ENCODE assay signal across 8 cellular contexts in genomic region chr12:56151672-56152131, GRCh38. TPM values are rescaled to one million over a fixed set of nuclear protein-coding genes. Genes with fewer than 3 reads are reported as not detected.
DNase-seq lines count a peak whose midpoint lies in the region; ATAC-seq and TF ChIP-seq lines count a peak whose summit lies in the region.

No MANE protein-coding gene starts in this region.

- H3K27ac ChIP-seq in endodermal cell (ENCODE audit: low read depth, low read length) (peak overlapping the region; percentile 70), temporal lobe (ENCODE audit: low read depth, low read length) (peak overlapping the region; percentile 82)

- no peaks in the 10 kb centered on the region for H3K27me3 ChIP-seq in endodermal cell (ENCODE audit: control insufficient read depth, insufficient read depth, low read length, poor library complexity, severe bottlenecking)

- H3K27me3 Mint-ChIP-seq in activated CD8-positive, alpha-beta T cell treated with anti-CD3 and anti-CD28 coated beads for 36 hours: no peaks in the 10 kb centered on the region
- no peaks in the 10 kb centered on the region for H3K27me3 Mint-ChIP-seq in endodermal cell (ENCODE audit: insufficient read depth)
- no peaks in the 10 kb centered on the region for H3K27me3 Mint-ChIP-seq in natural killer cell treated with Interleukin-12 subunit alpha and Interleukin-12 subunit beta and Interleukin-15 and Interleukin-18, amount 100 ng/mL, for 72 hours

- ATAC-seq in HG02885 (IDR thresholded peaks at IDR 0.05; ENCODE audit: poor library complexity, unreplicated experiment): peak; percentile 62
- peak; percentile 71 for ATAC-seq in activated CD8-positive, alpha-beta T cell treated with anti-CD3 and anti-CD28 coated beads for 36 hours
- ATAC-seq in natural killer cell treated with Interleukin-12 subunit alpha and Interleukin-12 subunit beta and Interleukin-15 and Interleukin-18, amount 100 ng/mL, for 72 hours: peak; percentile 64 to 71

- peaks cover 12% of the 10 kb centered on the region for H3K4me1 ChIP-seq in endodermal cell (ENCODE audit: control insufficient read depth, insufficient read depth, low read length)

- H3K27ac Mint-ChIP-seq in activated CD8-positive, alpha-beta T cell treated with anti-CD3 and anti-CD28 coated beads for 36 hours: peak overlapping the region; percentile 100
- H3K27ac Mint-ChIP-seq in endodermal cell: peak overlapping the region; percentile 95
- H3K27ac Mint-ChIP-seq in natural killer cell treated with Interleukin-12 subunit alpha and Interleukin-12 subunit beta and Interleukin-15 and Interleukin-18, amount 100 ng/mL, for 72 hours: peak overlapping the region; percentile 99

- DNase-seq in DMS79 treated with DMSO at 0.1 percent for 48 hours (lab: John Stamatoyannopoulos, UW) (peak; percentile 27), DMS79 (lab: John Stamatoyannopoulos, UW) (no peak), NCI-H2227 treated with DMSO at 0.1 percent for 48 hours (lab: John Stamatoyannopoulos, UW) (peak; percentile 71), endodermal cell (peak; percentile 93)
- peak; percentile 85 for DNase-seq in activated CD8-positive, alpha-beta T cell treated with anti-CD3 and anti-CD28 coated beads for 36 hours
- DNase-seq in natural killer cell treated with Interleukin-12 subunit alpha and Interleukin-12 subunit beta and Interleukin-15 and Interleukin-18, amount 100 ng/mL, for 72 hours (ENCODE audit: low spot score): no peak

- H3K36me3 ChIP-seq in endodermal cell (ENCODE audit: control insufficient read depth, insufficient read depth, low read length): peaks cover 19% of the 10 kb centered on the region

- H3K9me3 ChIP-seq in endodermal cell (ENCODE audit: control insufficient read depth, low read length): no peaks in the 10 kb centered on the region

- 13 to 16% methylated on average over 5 to 12 of the region's 12 CpGs for WGBS in endodermal cell (ENCODE audit: insufficient coverage in 1 of 2, insufficient read length in 1 of 2), 2 experiments

- no peaks in the 10 kb centered on the region for H3K9me3 Mint-ChIP-seq in activated CD8-positive, alpha-beta T cell treated with anti-CD3 and anti-CD28 coated beads for 36 hours
- H3K9me3 Mint-ChIP-seq in endodermal cell: no peaks in the 10 kb centered on the region
- no peaks in the 10 kb centered on the region for H3K9me3 Mint-ChIP-seq in natural killer cell treated with Interleukin-12 subunit alpha and Interleukin-12 subunit beta and Interleukin-15 and Interleukin-18, amount 100 ng/mL, for 72 hours

- CTCF ChIA-PET in activated CD8-positive, alpha-beta T cell treated with anti-CD3 and anti-CD28 coated beads for 36 hours (lab: Charles Lee): interaction anchor here (1.0 to 4.3 kb wide), 13 partner anchors 10 to 413 kb away, joined by 3 to 36 read pairs (median 5); partner anchors contain the start of genes ANKRD52, ESYT1, SMARCC2 and STAT2

- peaks cover 35% of the 10 kb centered on the region for H3K4me1 Mint-ChIP-seq in activated CD8-positive, alpha-beta T cell treated with anti-CD3 and anti-CD28 coated beads for 36 hours (ENCODE audit: low read depth)
- peaks cover 34% of the 10 kb centered on the region for H3K4me1 Mint-ChIP-seq in endodermal cell
- peaks cover 22 to 25% of the 10 kb centered on the region in 2 donors for H3K4me1 Mint-ChIP-seq in natural killer cell treated with Interleukin-12 subunit alpha and Interleukin-12 subunit beta and Interleukin-15 and Interleukin-18, amount 100 ng/mL, for 72 hours (ENCODE audit: low read depth in 2 of 2)

- intact Hi-C loops in activated CD8-positive, alpha-beta T cell treated with anti-CD3 and anti-CD28 coated beads for 36 hours (cut with micrococcal nuclease): loop anchor here (1.0 to 5.0 kb wide), 2 partner anchors 34 to 47 kb away; partner anchors contain the start of genes PA2G4, RPL41 and ZC3H10

- peak overlapping the region; percentile 92 for H3K4me3 ChIP-seq in endodermal cell (ENCODE audit: low read length)

- peak; percentile 88 for TF ChIP-seq CTCF in activated CD8-positive, alpha-beta T cell treated with anti-CD3 and anti-CD28 coated beads for 36 hours (IDR thresholded peaks at IDR 0.05)
- peak; percentile 79 for TF ChIP-seq CTCF in endodermal cell (conservative IDR thresholded peaks at IDR 0.05)

- H3K36me3 Mint-ChIP-seq in activated CD8-positive, alpha-beta T cell treated with anti-CD3 and anti-CD28 coated beads for 36 hours (ENCODE audit: low read depth): peaks cover 9% of the 10 kb centered on the region
- peaks cover 12% of the 10 kb centered on the region for H3K36me3 Mint-ChIP-seq in endodermal cell (ENCODE audit: low read depth)
- H3K36me3 Mint-ChIP-seq in natural killer cell treated with Interleukin-12 subunit alpha and Interleukin-12 subunit beta and Interleukin-15 and Interleukin-18, amount 100 ng/mL, for 72 hours: no peaks in the 10 kb centered on the region

- H3K9ac ChIP-seq in endodermal cell (ENCODE audit: extremely low read depth, low read length, poor library complexity, severe bottlenecking): peak overlapping the region; percentile 78

- POLR2A ChIA-PET in activated CD8-positive, alpha-beta T cell treated with anti-CD3 and anti-CD28 coated beads for 36 hours (lab: Charles Lee): interaction anchor here (0.6 to 2.0 kb wide), 18 partner anchors 8 to 365 kb away, joined by 3 to 20 read pairs (median 4); partner anchors contain the start of genes ESYT1, RPL41, SMARCC2 and ZC3H10

- H3K4me3 Mint-ChIP-seq in activated CD8-positive, alpha-beta T cell treated with anti-CD3 and anti-CD28 coated beads for 36 hours: peak overlapping the region; percentile 92
- H3K4me3 Mint-ChIP-seq in endodermal cell: peak overlapping the region; percentile 85
- H3K4me3 Mint-ChIP-seq in natural killer cell treated with Interleukin-12 subunit alpha and Interleukin-12 subunit beta and Interleukin-15 and Interleukin-18, amount 100 ng/mL, for 72 hours: peak overlapping the region; percentile 89

RNA-seq across cellular contexts. Expression of gene MYL6B, which starts 0.7 kb away (rescaled TPM):
- total RNA-seq in activated CD8-positive, alpha-beta T cell treated with anti-CD3 and anti-CD28 coated beads for 36 hours: 10 to 100 TPM; 60.3 to 66.9 TPM
- 100 to 1,000 TPM; 153 to 191 TPM for total RNA-seq in endodermal cell
- 175 TPM for polyA plus RNA-seq in endodermal cell (2013, experiment 1 of 2)
- polyA plus RNA-seq in endodermal cell (2013, experiment 2 of 2): 170 TPM
- total RNA-seq in natural killer cell treated with Interleukin-12 subunit alpha and Interleukin-12 subunit beta and Interleukin-15 and Interleukin-18, amount 100 ng/mL, for 72 hours: 10 to 100 TPM; 32.0 to 65.5 TPM
- 79.4 TPM for total RNA-seq in temporal lobe

RNA-seq across cellular contexts. Expression of gene MYL6, which starts 6.5 kb away (rescaled TPM):
- total RNA-seq in activated CD8-positive, alpha-beta T cell treated with anti-CD3 and anti-CD28 coated beads for 36 hours: 100 to 1,000 TPM; 647 to 663 TPM
- 1,000 to 10,000 TPM; 1,640 to 1,647 TPM for total RNA-seq in endodermal cell
- polyA plus RNA-seq in endodermal cell (2013, experiment 1 of 2): 1,347 TPM
- polyA plus RNA-seq in endodermal cell (2013, experiment 2 of 2): 1,436 TPM
- 1,000 to 10,000 TPM; 1,441 to 1,555 TPM for total RNA-seq in natural killer cell treated with Interleukin-12 subunit alpha and Interleukin-12 subunit beta and Interleukin-15 and Interleukin-18, amount 100 ng/mL, for 72 hours
- 442 TPM for total RNA-seq in temporal lobe

RNA-seq across cellular contexts. Expression of gene ESYT1, which starts 23.6 kb away (rescaled TPM):
- total RNA-seq in activated CD8-positive, alpha-beta T cell treated with anti-CD3 and anti-CD28 coated beads for 36 hours: 100 to 1,000 TPM; 154 to 160 TPM
- total RNA-seq in endodermal cell (100 to 1,000 TPM in 1 of 2 donors, 10 to 100 TPM in 1; 97.0 to 118 TPM), temporal lobe (19.2 TPM)
- polyA plus RNA-seq in endodermal cell (2013, experiment 1 of 2): 55.5 TPM
- polyA plus RNA-seq in endodermal cell (2013, experiment 2 of 2): 64.1 TPM
- total RNA-seq in natural killer cell treated with Interleukin-12 subunit alpha and Interleukin-12 subunit beta and Interleukin-15 and Interleukin-18, amount 100 ng/mL, for 72 hours: 100 to 1,000 TPM in 1 of 2 donors, 10 to 100 TPM in 1; 89.3 to 120 TPM

RNA-seq across cellular contexts. Expression of gene ZC3H10, which starts 33.6 kb away (rescaled TPM):
- 1 to 10 TPM; 6.8 to 7.2 TPM for total RNA-seq in activated CD8-positive, alpha-beta T cell treated with anti-CD3 and anti-CD28 coated beads for 36 hours
- 1 to 10 TPM; 7.9 to 9.1 TPM for total RNA-seq in endodermal cell
- polyA plus RNA-seq in endodermal cell (2013, experiment 1 of 2): 6.1 TPM
- 4.3 TPM for polyA plus RNA-seq in endodermal cell (2013, experiment 2 of 2)
- 10 to 100 TPM; 11.4 to 14.9 TPM for total RNA-seq in natural killer cell treated with Interleukin-12 subunit alpha and Interleukin-12 subunit beta and Interleukin-15 and Interleukin-18, amount 100 ng/mL, for 72 hours
- 3.9 TPM for total RNA-seq in temporal lobe

RNA-seq across cellular contexts. Expression of gene RPL41, which starts 35.3 kb away (rescaled TPM):
- 1,000 to 10,000 TPM; 5,401 to 5,452 TPM for total RNA-seq in activated CD8-positive, alpha-beta T cell treated with anti-CD3 and anti-CD28 coated beads for 36 hours
- total RNA-seq in endodermal cell (1,000 to 10,000 TPM; 4,305 to 4,379 TPM), temporal lobe (1,459 TPM)
- 4,554 TPM for polyA plus RNA-seq in endodermal cell (2013, experiment 1 of 2)
- polyA plus RNA-seq in endodermal cell (2013, experiment 2 of 2): 4,086 TPM
- 1,000 to 10,000 TPM; 2,363 to 2,700 TPM for total RNA-seq in natural killer cell treated with Interleukin-12 subunit alpha and Interleukin-12 subunit beta and Interleukin-15 and Interleukin-18, amount 100 ng/mL, for 72 hours

Comparison
In these comparisons a context has a peak if more than half of its experiments do, and no peak if none do; other contexts are left out.
1. DNase-seq: peak in DMS79 treated with DMSO at 0.1 percent for 48 hours (single experiment), NCI-H2227 treated with DMSO at 0.1 percent for 48 hours (single experiment), activated CD8-positive, alpha-beta T cell treated with anti-CD3 and anti-CD28 coated beads for 36 hours (single experiment) and endodermal cell (single experiment); none in DMS79 (single experiment) and natural killer cell treated with Interleukin-12 subunit alpha and Interleukin-12 subunit beta and Interleukin-15 and Interleukin-18, amount 100 ng/mL, for 72 hours (single experiment).
2. Peak in every context shown above with its lines, with median percentiles within 50 percentile points of each other: ATAC-seq, H3K27ac Mint-ChIP-seq and H3K4me3 Mint-ChIP-seq.